Comparison of ENCODE assay signal across 9 cellular contexts in the genomic region with DNA sequence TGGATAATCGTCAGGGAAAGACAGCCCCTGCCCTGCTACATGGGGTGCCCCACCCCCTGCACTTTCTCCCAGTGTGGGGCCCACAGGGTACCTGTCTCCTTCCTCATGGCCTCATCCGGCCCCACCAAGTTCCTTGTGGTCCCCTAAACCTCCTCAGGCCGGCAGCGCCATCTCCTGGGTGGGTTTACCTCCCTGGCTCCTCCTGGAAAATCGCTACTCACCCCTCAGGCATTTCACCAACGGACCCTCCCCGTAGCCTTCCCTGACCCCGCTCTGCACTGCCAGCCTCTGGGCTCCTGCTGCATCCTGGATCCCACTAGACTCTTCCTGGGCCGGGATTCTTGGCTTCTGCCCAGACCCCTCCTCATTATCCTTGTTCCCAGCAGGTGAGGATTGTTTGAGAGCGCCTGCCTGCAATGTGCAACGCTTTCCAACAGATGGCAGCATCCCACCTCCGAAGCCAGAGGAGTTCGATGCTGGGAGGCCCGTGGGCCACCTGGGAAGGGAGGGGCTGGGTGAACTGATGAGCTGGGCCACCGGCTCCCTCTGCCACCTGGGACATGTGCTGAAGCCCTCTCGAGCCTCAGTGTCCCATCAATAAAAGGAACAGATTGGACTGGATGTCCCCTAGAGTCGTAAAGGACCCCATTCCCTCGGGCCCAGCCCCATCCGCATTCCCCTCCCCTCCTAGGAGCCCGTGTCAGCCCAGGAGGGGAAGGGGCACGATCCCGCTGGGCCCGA. TPM values are rescaled to one million over a fixed set of nuclear protein-coding genes. Genes with fewer than 3 reads are reported as not detected.
DNase-seq lines count a peak whose midpoint lies in the region; ATAC-seq and TF ChIP-seq lines count a peak whose summit lies in the region.
"Had no signal": no experiment of that assay in that cellular context is flagged by ENCODE, and none has a peak within 500 bp of the region (broad histone marks: within the 10 kb centered on the region; RNA-seq: fewer than 3 reads in every experiment).

No MANE protein-coding gene starts in this region.

- no peaks in the 10 kb centered on the region for H3K9me3 ChIP-seq in SJSA1 (replicated peaks)
- no peaks in the 10 kb centered on the region for H3K9me3 ChIP-seq in right cardiac atrium (ENCODE audit: control insufficient read depth, low read length)
- no peaks in the 10 kb centered on the region for H3K9me3 ChIP-seq in spleen

- H3K27ac ChIP-seq in SJSA1 (no peak overlapping the region), right cardiac atrium (ENCODE audit: low read length) (no peak overlapping the region), spleen (peak overlapping the region in 4 of 8 donors; percentile 12 to 59 (median 50))
- H3K27ac ChIP-seq: epithelial cell of prostate had no signal

- H3K4me1 Mint-ChIP-seq in activated naive CD4-positive, alpha-beta T cell treated with anti-CD3 and anti-CD28 coated beads, Interleukin-2, amount 10 ng/mL, durations not matched to agents 7 days and 5 days = peaks cover 5% of the 10 kb centered on the region

- H3K27me3 Mint-ChIP-seq in activated naive CD4-positive, alpha-beta T cell treated with anti-CD3 and anti-CD28 coated beads, Interleukin-2, amount 10 ng/mL, durations not matched to agents 7 days and 5 days = peaks cover 23% of the 10 kb centered on the region

- no peak overlapping the region for H3K4me3 ChIP-seq in SJSA1
- H3K4me3 ChIP-seq in right cardiac atrium (ENCODE audit: low read length) = no peak overlapping the region
- no peak overlapping the region for H3K4me3 ChIP-seq in spleen

- no peak for TF ChIP-seq POLR2A in spleen (IDR thresholded peaks at IDR 0.05)

- TF ChIP-seq CTCF in LNCAP (IDR thresholded peaks at IDR 0.05) (peak; percentile 97), spleen (IDR thresholded peaks at IDR 0.05 in 8 of 11, conservative IDR thresholded peaks at IDR 0.05 in 3 of 11) (peak; percentile 73 to 94 (median 88))

- H3K9me3 Mint-ChIP-seq in activated naive CD4-positive, alpha-beta T cell treated with anti-CD3 and anti-CD28 coated beads, Interleukin-2, amount 10 ng/mL, durations not matched to agents 7 days and 5 days = no peaks in the 10 kb centered on the region

- H3K36me3 Mint-ChIP-seq in activated naive CD4-positive, alpha-beta T cell treated with anti-CD3 and anti-CD28 coated beads, Interleukin-2, amount 10 ng/mL, durations not matched to agents 7 days and 5 days = no peaks in the 10 kb centered on the region

- ATAC-seq in right cardiac atrium (peak in 1 of 2 donors; percentile 38), HG03108 (IDR thresholded peaks at IDR 0.05; ENCODE audit: unreplicated experiment) (no peak), HG03175 (IDR thresholded peaks at IDR 0.05; ENCODE audit: unreplicated experiment) (no peak)

- peak; percentile 65 for DNase-seq in ELR (ENCODE audit: low read depth)
- DNase-seq in SJSA1 (ENCODE audit: low read depth in 1 of 2, low spot score in 2 of 2) = peak; percentile 49 to 69
- DNase-seq in activated naive CD4-positive, alpha-beta T cell treated with anti-CD3 and anti-CD28 coated beads, Interleukin-2, amount 10 ng/mL, durations not matched to agents 7 days and 5 days = peak; percentile 80
- peak; percentile 40 to 78 (median 70) for DNase-seq in right cardiac atrium
- peak; percentile 86 for DNase-seq in spleen

- 11% methylated on average over 23 of the region's 23 CpGs for WGBS in right cardiac atrium
- 15 to 22% (median 18%) methylated on average over 20 to 23 of the region's 23 CpGs for WGBS in spleen, 5 donors

- intact Hi-C loops in right cardiac atrium (cut with DNase I) (loop anchor here in 3 of 4 donors (5.0 kb wide), 1 partner anchor 156 kb away; no protein-coding TSS in a partner anchor), spleen (cut with DNase I; ENCODE audit: low total_unique reads) (loop anchor here (2.0 to 5.0 kb wide), 2 partner anchors 116 to 154 kb away; no protein-coding TSS in a partner anchor)

- peaks cover 16% of the 10 kb centered on the region for H3K27me3 ChIP-seq in SJSA1 (replicated peaks)
- no peaks in the 10 kb centered on the region for H3K27me3 ChIP-seq in right cardiac atrium (ENCODE audit: control insufficient read depth, insufficient read depth)
- H3K27me3 ChIP-seq in spleen (replicated peaks in 1 of 7) = peaks cover 0 to 16% (median 0%) of the 10 kb centered on the region in 7 donors

- H3K36me3 ChIP-seq in SJSA1 (no peaks in the 10 kb centered on the region), spleen (no peaks in the 10 kb centered on the region)

- H3K4me1 ChIP-seq in SJSA1 (replicated peaks) (no peaks in the 10 kb centered on the region), right cardiac atrium (ENCODE audit: control insufficient read depth, insufficient read depth, low read length) (no peaks in the 10 kb centered on the region), spleen (peaks cover 2 to 36% (median 17%) of the 10 kb centered on the region in 6 donors)

- H3K4me3 Mint-ChIP-seq in activated naive CD4-positive, alpha-beta T cell treated with anti-CD3 and anti-CD28 coated beads, Interleukin-2, amount 10 ng/mL, durations not matched to agents 7 days and 5 days = no peak overlapping the region

- CTCF ChIA-PET in activated naive CD4-positive, alpha-beta T cell treated with anti-CD3 and anti-CD28 coated beads, Interleukin-2, amount 10 ng/mL, durations not matched to agents 7 days and 5 days (lab: Charles Lee) = interaction anchor here (0.6 to 7.0 kb wide), 26 partner anchors 10 to 1518 kb away, joined by 3 to 125 read pairs (median 4); no protein-coding TSS in a partner anchor

- H3K27ac Mint-ChIP-seq in activated naive CD4-positive, alpha-beta T cell treated with anti-CD3 and anti-CD28 coated beads, Interleukin-2, amount 10 ng/mL, durations not matched to agents 7 days and 5 days = no peak overlapping the region

RNA-seq across cellular contexts. Expression of a gene that starts 44.2 kb away (rescaled TPM):
- 35.6 and 50.4 TPM in 2 replicates for total RNA-seq in SJSA1 (2014; rRNA removed; shearing (Covaris generic))
- total RNA-seq in right cardiac atrium = 10 to 100 TPM in 3 of 4 donors, 1 to 10 TPM in 1; 6.9 to 11.0 (median 10.5) TPM
- polyA plus RNA-seq in right cardiac atrium = 7.8 TPM
- 10 to 100 TPM; 16.6 to 21.6 (median 19.9) TPM for total RNA-seq in spleen
- 10 to 100 TPM in 2 of 3 donors, 1 to 10 TPM in 1; 8.7 to 19.3 (median 11.3) TPM for polyA plus RNA-seq in spleen
